In the genomic region with DNA sequence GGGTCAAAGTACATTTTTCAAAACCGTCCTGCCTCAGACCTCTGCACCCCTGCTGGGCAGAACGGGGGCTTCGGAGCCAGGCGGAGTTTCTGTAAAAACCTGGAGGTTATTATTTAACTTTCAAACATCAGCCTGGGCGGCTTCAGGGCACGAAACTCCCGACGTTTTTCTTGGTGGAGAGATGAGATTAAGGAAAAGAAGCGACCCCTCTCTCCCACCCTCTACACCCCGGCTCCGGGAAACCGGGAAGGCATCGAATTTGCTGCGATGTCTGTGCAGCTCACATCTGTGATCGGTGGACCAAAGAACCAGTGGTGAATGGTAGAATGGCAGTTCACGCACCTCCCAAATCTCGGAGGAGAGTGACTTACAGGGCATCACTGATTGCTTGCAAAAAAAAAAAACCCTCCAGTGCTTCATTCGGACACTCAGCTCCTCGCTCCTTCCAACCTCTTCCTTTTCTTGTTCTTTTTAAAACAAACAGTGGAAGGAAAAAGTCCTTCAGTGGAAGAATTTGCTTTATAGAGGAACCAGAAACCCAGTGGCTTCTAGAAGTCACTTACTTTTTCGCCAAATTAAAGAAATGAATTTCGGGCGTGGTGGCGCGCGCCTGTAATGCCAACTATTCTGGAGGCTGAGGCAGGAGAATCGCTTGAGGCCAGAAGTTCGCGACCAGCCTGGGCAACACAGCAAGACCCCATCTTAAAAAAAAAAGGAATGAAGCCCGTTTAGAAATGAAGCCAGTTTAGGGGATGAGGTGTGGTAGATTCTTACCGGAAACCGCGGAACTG, we compare ENCODE assay signal across 7 cellular contexts. TPM values are rescaled to one million over a fixed set of nuclear protein-coding genes. Genes with fewer than 3 reads are reported as not detected.
DNase-seq lines count a peak whose midpoint lies in the region; ATAC-seq and TF ChIP-seq lines count a peak whose summit lies in the region.

No MANE protein-coding gene starts in this region.

- intact Hi-C loops in left cardiac atrium (cut with DNase I) = no loop called here

- H3K36me3 ChIP-seq in GM06990 (ENCODE audit: control insufficient read depth, insufficient read depth, low read length) (no peaks in the 10 kb centered on the region), HAP-1 (replicated peaks) (peaks cover 4% of the 10 kb centered on the region; the same call in 1 of the 2 replicates)

- H3K27me3 ChIP-seq in GM06990 (replicated peaks; ENCODE audit: control insufficient read depth, insufficient read depth, low read length) (no peaks in the 10 kb centered on the region), HAP-1 (ENCODE audit: low read depth) (no peaks in the 10 kb centered on the region)

- peaks cover 3% of the 10 kb centered on the region for H3K36me3 Mint-ChIP-seq in activated naive CD8-positive, alpha-beta T cell

- peaks cover 40% of the 10 kb centered on the region for H3K4me1 Mint-ChIP-seq in activated naive CD8-positive, alpha-beta T cell (ENCODE audit: low read depth)

- H3K4me1 ChIP-seq in HAP-1 = peaks cover 21% of the 10 kb centered on the region

- H3K9me3 Mint-ChIP-seq in activated naive CD8-positive, alpha-beta T cell (ENCODE audit: low read depth) = no peaks in the 10 kb centered on the region

- H3K4me3 ChIP-seq in GM06990 (replicated peaks; ENCODE audit: low read depth, low read length) (peak overlapping the region; percentile 94), HAP-1 (peak overlapping the region; percentile 92)

- ATAC-seq in left cardiac atrium = peak; percentile 45 to 51
- ATAC-seq in HG03565 (IDR thresholded peaks at IDR 0.05; ENCODE audit: unreplicated experiment) = no peak

- no peaks in the 10 kb centered on the region for H3K9me3 ChIP-seq in HAP-1

- peak overlapping the region; percentile 95 for H3K4me3 Mint-ChIP-seq in activated naive CD8-positive, alpha-beta T cell

- H3K27ac Mint-ChIP-seq in activated naive CD8-positive, alpha-beta T cell = peak overlapping the region; percentile 85

- peak; percentile 13 for TF ChIP-seq CTCF in GM06990 (IDR thresholded peaks at IDR 0.05; ENCODE audit: insufficient read depth, low read length, poor library complexity, severe bottlenecking)

- in situ Hi-C loops in HAP-1 (cut with MboI; ENCODE audit: low sequenced_read_pairs) = no loop called here

- no peaks in the 10 kb centered on the region for H3K27me3 Mint-ChIP-seq in activated naive CD8-positive, alpha-beta T cell

- DNase-seq in GM06990 (ENCODE audit: extremely low read depth, insufficient read length) (no peak), HAP-1 (ENCODE audit: low spot score in 2 of 2) (peak; percentile 28 to 63), NCI-H2227 treated with DMSO at 0.1 percent for 48 hours (lab: John Stamatoyannopoulos, UW) (peak; percentile 58), left cardiac atrium (no peak), pons (ENCODE audit: low spot score) (peak; percentile 10)

RNA-seq across cellular contexts. Expression of a gene that starts 0.9 kb away (rescaled TPM):
- total RNA-seq in left cardiac atrium = 10 to 100 TPM; 20.8 to 26.2 TPM

RNA-seq across cellular contexts. Expression of a gene that starts 41.6 kb away (rescaled TPM):
- total RNA-seq in left cardiac atrium = 1 to 10 TPM; 8.1 to 9.5 TPM

Comparison
In these comparisons a context has a peak if more than half of its experiments do, and no peak if none do; other contexts are left out.
1. DNase-seq: peak in HAP-1 (2 of 2), NCI-H2227 treated with DMSO at 0.1 percent for 48 hours (single experiment) and pons (single experiment); none in GM06990 (single experiment) and left cardiac atrium (single experiment).